In the genomic region with DNA sequence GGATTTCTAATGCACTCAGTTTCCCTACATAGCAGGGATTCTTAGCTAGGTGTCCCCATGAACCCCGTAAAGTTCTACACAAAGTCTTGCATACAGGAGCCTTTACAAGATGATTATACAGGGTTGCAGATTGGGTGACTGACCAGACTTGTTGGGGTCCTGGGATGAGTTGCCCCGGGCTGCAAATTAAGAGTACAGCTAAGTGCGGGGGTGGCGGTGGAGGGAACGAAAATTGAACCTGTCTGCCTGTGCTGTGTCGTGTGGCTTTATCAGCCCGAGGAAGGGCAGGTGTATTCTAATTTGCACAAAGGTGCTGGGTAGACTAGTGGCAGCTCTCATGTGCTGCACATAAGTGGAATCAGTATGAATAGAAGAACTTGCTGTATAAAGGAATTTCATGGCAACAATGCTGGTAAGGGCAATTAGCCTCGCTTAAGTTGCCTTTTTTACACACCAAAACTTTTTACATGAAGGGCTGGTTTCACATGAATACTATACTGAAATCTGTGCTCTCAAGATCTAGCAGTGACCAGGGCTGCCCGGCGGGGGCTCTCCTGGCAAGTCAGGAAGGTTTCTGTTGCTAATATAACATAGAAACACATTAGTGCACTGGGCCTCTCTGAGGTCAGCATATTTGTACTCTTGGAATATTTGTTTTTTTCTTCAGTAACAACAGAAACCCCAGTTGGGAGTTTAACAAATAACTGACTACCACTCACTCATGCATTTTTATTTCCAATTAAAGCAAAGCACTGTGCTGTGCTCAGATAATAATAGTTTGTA, we compare ENCODE assay signal across 20 cellular contexts. TPM values are rescaled to one million over a fixed set of nuclear protein-coding genes. Genes with fewer than 3 reads are reported as not detected.
A peak's percentile ranks its signal among the peaks of the same experiment; 100 is the strongest.
DNase-seq lines count a peak whose midpoint lies in the region; ATAC-seq and TF ChIP-seq lines count a peak whose summit lies in the region.
"Had no signal": no experiment of that assay in that cellular context is flagged by ENCODE, and none has a peak within 500 bp of the region (broad histone marks: within the 10 kb centered on the region; RNA-seq: fewer than 3 reads in every experiment).

No MANE protein-coding gene starts in this region.

- ATAC-seq in T-cell (replicated peaks in 1 of 4) (no peak), HG03439 (IDR thresholded peaks at IDR 0.05; ENCODE audit: unreplicated experiment) (no peak)
- ATAC-seq: activated CD8-positive, alpha-beta memory T cell treated with anti-CD3 and anti-CD28 coated beads, Interleukin-2, amount 10 ng/mL, durations not matched to agents 7 days and 5 days had no signal

- POLR2A ChIA-PET in T-cell (lab: Charles Lee), result no interaction called here

- CTCF ChIA-PET in T-cell (lab: Charles Lee), result interaction anchor here in 1 of 2 donors (0.5 to 1.6 kb wide), 3 partner anchors 38 to 428 kb away, joined by 3 to 4 read pairs (median 3); no protein-coding TSS in a partner anchor

- TF ChIP-seq CTCF in retinal pigment epithelial cell (conservative IDR thresholded peaks at IDR 0.05; ENCODE audit: low read depth, low read length), result peak; percentile 27

- no peak overlapping the region for H3K4me3 ChIP-seq in retinal pigment epithelial cell (ENCODE audit: low read length)
- H3K4me3 ChIP-seq: breast epithelium, prostate gland, stomach, vagina had no signal

- H3K4me3 Mint-ChIP-seq in activated T-cell treated with anti-CD3 and anti-CD28 coated beads, Interleukin-2, amount 50 U/mL, for 24 hours, result no peak overlapping the region
- no peak overlapping the region for H3K4me3 Mint-ChIP-seq in T-cell
- H3K4me3 Mint-ChIP-seq in dendritic cell treated with granulocyte-macrophage colony-stimulating factor and Interleukin-4, amounts not matched to agents 40 ng/mL and 50 ng/mL, for 4 days, result no peak overlapping the region
- H3K4me3 Mint-ChIP-seq: activated CD8-positive, alpha-beta memory T cell treated with anti-CD3 and anti-CD28 coated beads, Interleukin-2, amount 10 ng/mL, durations not matched to agents 7 days and 5 days; CD14-positive monocyte; H9 had no signal

- peaks cover 39% of the 10 kb centered on the region for H3K4me1 Mint-ChIP-seq in activated T-cell treated with anti-CD3 and anti-CD28 coated beads, Interleukin-2, amount 50 U/mL, for 24 hours (ENCODE audit: low read depth)
- peaks cover 14 to 43% (median 33%) of the 10 kb centered on the region in 3 donors for H3K4me1 Mint-ChIP-seq in T-cell
- H3K4me1 Mint-ChIP-seq in dendritic cell treated with granulocyte-macrophage colony-stimulating factor and Interleukin-4, amounts not matched to agents 40 ng/mL and 50 ng/mL, for 4 days (ENCODE audit: low read depth), result peaks cover 56% of the 10 kb centered on the region

- no peaks in the 10 kb centered on the region for H3K9me3 Mint-ChIP-seq in activated T-cell treated with anti-CD3 and anti-CD28 coated beads, Interleukin-2, amount 50 U/mL, for 24 hours
- H3K9me3 Mint-ChIP-seq in T-cell, result no peaks in the 10 kb centered on the region
- no peaks in the 10 kb centered on the region for H3K9me3 Mint-ChIP-seq in dendritic cell treated with granulocyte-macrophage colony-stimulating factor and Interleukin-4, amounts not matched to agents 40 ng/mL and 50 ng/mL, for 4 days
- H3K9me3 Mint-ChIP-seq: CD14-positive monocyte, H9 had no signal

- no peak for DNase-seq in activated T-cell treated with anti-CD3 and anti-CD28 coated beads, Interleukin-2, amount 50 U/mL, for 24 hours
- no peak for DNase-seq in activated T-cell treated with anti-CD3 and anti-CD28 coated beads, Interleukin-2, amount 50 U/mL, for 48 hours
- no peak for DNase-seq in T-cell
- DNase-seq in retinal pigment epithelial cell (ENCODE audit: low read depth), result no peak
- DNase-seq in NCI-H1694 treated with DMSO at 0.1 percent for 48 hours (lab: John Stamatoyannopoulos, UW), result no peak
- no peak for DNase-seq in iPS-NIHi7 (ENCODE audit: extremely low spot score)
- DNase-seq: activated naive CD4-positive, alpha-beta T cell; H9; Karpas-422; NCI-H1417 treated with DMSO at 0.1 percent for 48 hours; stomach; T-helper 1 cell; WERI-Rb-1 had no signal

- H3K27me3 Mint-ChIP-seq in activated T-cell treated with anti-CD3 and anti-CD28 coated beads, Interleukin-2, amount 50 U/mL, for 24 hours, result no peaks in the 10 kb centered on the region
- no peaks in the 10 kb centered on the region for H3K27me3 Mint-ChIP-seq in T-cell
- no peaks in the 10 kb centered on the region for H3K27me3 Mint-ChIP-seq in dendritic cell treated with granulocyte-macrophage colony-stimulating factor and Interleukin-4, amounts not matched to agents 40 ng/mL and 50 ng/mL, for 4 days
- H3K27me3 Mint-ChIP-seq: activated CD8-positive, alpha-beta memory T cell treated with anti-CD3 and anti-CD28 coated beads, Interleukin-2, amount 10 ng/mL, durations not matched to agents 7 days and 5 days had no signal

- peaks cover 100% of the 10 kb centered on the region for H3K36me3 Mint-ChIP-seq in activated T-cell treated with anti-CD3 and anti-CD28 coated beads, Interleukin-2, amount 50 U/mL, for 24 hours (ENCODE audit: low read depth)
- peaks cover 64% of the 10 kb centered on the region for H3K36me3 Mint-ChIP-seq in T-cell
- peaks cover 100% of the 10 kb centered on the region for H3K36me3 Mint-ChIP-seq in dendritic cell treated with granulocyte-macrophage colony-stimulating factor and Interleukin-4, amounts not matched to agents 40 ng/mL and 50 ng/mL, for 4 days (ENCODE audit: low read depth)

- H3K27ac Mint-ChIP-seq in activated T-cell treated with anti-CD3 and anti-CD28 coated beads, Interleukin-2, amount 50 U/mL, for 24 hours, result peak overlapping the region; percentile 92
- H3K27ac Mint-ChIP-seq in T-cell, result peak overlapping the region; percentile 61 to 78
- peak overlapping the region; percentile 67 for H3K27ac Mint-ChIP-seq in dendritic cell treated with granulocyte-macrophage colony-stimulating factor and Interleukin-4, amounts not matched to agents 40 ng/mL and 50 ng/mL, for 4 days
- H3K27ac Mint-ChIP-seq: H9 had no signal

- intact Hi-C loops in dendritic cell treated with granulocyte-macrophage colony-stimulating factor and Interleukin-4, amounts not matched to agents 40 ng/mL and 50 ng/mL, for 4 days (cut with micrococcal nuclease), result no loop called here

RNA-seq across cellular contexts. Expression of gene ADCY7, which starts 50.7 kb away (rescaled TPM):
- total RNA-seq in T-cell, result 100 to 1,000 TPM; 201 to 314 (median 278) TPM

RNA-seq across cellular contexts. Expression of gene BRD7, which starts 51.7 kb away (rescaled TPM):
- 100 to 1,000 TPM in 1 of 5 donors, 10 to 100 TPM in 4; 62.9 to 115 (median 75.4) TPM for total RNA-seq in T-cell
